15 cellular contexts compared by ENCODE assay signal in genomic region chr14:39428118-39428517, GRCh38.
"Had no signal": no experiment of that assay in that cellular context is flagged by ENCODE, and none has a peak within 500 bp of the region (broad histone marks: within the 10 kb centered on the region; RNA-seq: fewer than 3 reads in every experiment).

No MANE protein-coding gene starts in this region.

- H3K9ac ChIP-seq: SK-N-SH had no signal

- H3K36me3 ChIP-seq: ascending aorta, ovary had no signal

- FAIRE-seq: bronchial epithelial cell, kidney had no signal

- H3K9me2 ChIP-seq: SK-N-SH had no signal

- DNase-seq: activated CD4-positive, alpha-beta T cell treated with anti-CD3 and anti-CD28 coated beads, Interleukin-2, amount 10 ng/mL, durations not matched to agents 7 days and 5 days; activated CD8-positive, alpha-beta memory T cell treated with anti-CD3 and anti-CD28 coated beads, Interleukin-2, amount 50 U/mL, for 48 hours; activated naive CD4-positive, alpha-beta T cell treated with Interleukin-2 at 50 U/mL for 16 hours; foreskin keratinocyte; kidney; ovary; SK-N-SH; stimulated activated CD4-positive, alpha-beta T cell treated with anti-CD3 and anti-CD28 coated beads, Interleukin-4, amount 100 ng/mL, for 1 hour; testis had no signal

- ATAC-seq: foreskin keratinocyte, left lobe of liver, sciatic nerve had no signal

- H2AFZ ChIP-seq: hepatocyte had no signal

- H3K27me3 ChIP-seq: ascending aorta, foreskin keratinocyte, hepatocyte, ovary, testis had no signal

- H3K9me3 ChIP-seq: ascending aorta, ovary, SK-N-SH, testis had no signal

- H3K4me2 ChIP-seq: hepatocyte, SK-N-SH, smooth muscle cell had no signal

- H3K27ac ChIP-seq: ascending aorta, foreskin keratinocyte, hepatocyte, ovary, testis had no signal

- H3K4me3 ChIP-seq: hepatocyte, ovary, smooth muscle cell, testis had no signal
